ENCODE assay signal across 8 cellular contexts in the genomic region with DNA sequence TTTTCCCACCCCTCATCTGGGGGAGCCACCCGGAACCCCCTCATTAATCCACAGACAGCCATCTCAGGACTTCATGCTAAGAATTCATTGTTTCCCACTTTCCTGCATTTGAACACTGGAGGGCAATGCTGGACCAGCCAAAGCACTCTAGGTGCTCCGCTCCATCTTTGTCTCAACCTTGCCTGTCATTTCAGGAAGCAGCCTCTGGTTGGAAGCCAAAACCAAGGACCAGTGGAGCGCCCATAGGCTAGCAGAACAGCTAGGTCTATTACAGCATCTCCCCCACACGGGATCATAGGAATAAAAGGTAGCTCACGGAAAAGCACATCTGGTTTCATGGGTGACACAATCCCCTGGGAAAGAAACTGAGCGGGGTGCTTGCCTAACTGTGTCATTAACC.
DNase-seq lines count a peak whose midpoint lies in the region; ATAC-seq and TF ChIP-seq lines count a peak whose summit lies in the region.

No MANE protein-coding gene starts in this region.

- ATAC-seq in GM21390 (IDR thresholded peaks at IDR 0.05; ENCODE audit: unreplicated experiment), result peak; percentile 45
- peak; percentile 81 for ATAC-seq in body of pancreas
- ATAC-seq in HG03571 (IDR thresholded peaks at IDR 0.05; ENCODE audit: unreplicated experiment), result no peak

- no peaks in the 10 kb centered on the region for H3K36me3 ChIP-seq in body of pancreas (replicated peaks in 1 of 2; ENCODE audit: insufficient read depth in 1 of 2, low read depth in 2 of 2)

- no peak for TF ChIP-seq POLR2A in body of pancreas (IDR thresholded peaks at IDR 0.05)

- no peaks in the 10 kb centered on the region for H3K27me3 ChIP-seq in body of pancreas

- 25 to 29% methylated on average over 6 of the region's 6 CpGs for WGBS in body of pancreas, 2 donors

- no peaks in the 10 kb centered on the region for H3K4me1 ChIP-seq in body of pancreas

- no peak overlapping the region for H3K27ac ChIP-seq in body of pancreas

- intact Hi-C loops in body of pancreas (cut with DNase I), result no loop called here

- no peaks in the 10 kb centered on the region for H3K9me3 ChIP-seq in body of pancreas

- DNase-seq in C1 segment of cervical spinal cord (lab: John Stamatoyannopoulos, UW) (peak in 11 of 14 donors; percentile 6 to 60 (median 33)), NCI-H2227 treated with DMSO at 0.1 percent for 48 hours (lab: John Stamatoyannopoulos, UW) (peak; percentile 39), body of pancreas (peak; percentile 58 to 79 (median 74)), iPS-NIHi7 (ENCODE audit: extremely low spot score) (peak; percentile 78), smooth muscle cell of the brain vasculature (ENCODE audit: low read depth, low spot score) (peak; percentile 55), NCI-H2081 (lab: John Stamatoyannopoulos, UW) (no peak)

- peak; percentile 52 to 91 (median 86) for TF ChIP-seq CTCF in body of pancreas (IDR thresholded peaks at IDR 0.05)

- H3K4me3 ChIP-seq in body of pancreas, result no peak overlapping the region

Comparison
In these comparisons a context has a peak if more than half of its experiments do, and no peak if none do; other contexts are left out.
1. DNase-seq: peak in C1 segment of cervical spinal cord (11 of 14), NCI-H2227 treated with DMSO at 0.1 percent for 48 hours (single experiment), body of pancreas (4 of 4), iPS-NIHi7 (single experiment) and smooth muscle cell of the brain vasculature (single experiment); none in NCI-H2081 (0 of 2).